1 cellular context compared by ENCODE assay signal in the genomic region with DNA sequence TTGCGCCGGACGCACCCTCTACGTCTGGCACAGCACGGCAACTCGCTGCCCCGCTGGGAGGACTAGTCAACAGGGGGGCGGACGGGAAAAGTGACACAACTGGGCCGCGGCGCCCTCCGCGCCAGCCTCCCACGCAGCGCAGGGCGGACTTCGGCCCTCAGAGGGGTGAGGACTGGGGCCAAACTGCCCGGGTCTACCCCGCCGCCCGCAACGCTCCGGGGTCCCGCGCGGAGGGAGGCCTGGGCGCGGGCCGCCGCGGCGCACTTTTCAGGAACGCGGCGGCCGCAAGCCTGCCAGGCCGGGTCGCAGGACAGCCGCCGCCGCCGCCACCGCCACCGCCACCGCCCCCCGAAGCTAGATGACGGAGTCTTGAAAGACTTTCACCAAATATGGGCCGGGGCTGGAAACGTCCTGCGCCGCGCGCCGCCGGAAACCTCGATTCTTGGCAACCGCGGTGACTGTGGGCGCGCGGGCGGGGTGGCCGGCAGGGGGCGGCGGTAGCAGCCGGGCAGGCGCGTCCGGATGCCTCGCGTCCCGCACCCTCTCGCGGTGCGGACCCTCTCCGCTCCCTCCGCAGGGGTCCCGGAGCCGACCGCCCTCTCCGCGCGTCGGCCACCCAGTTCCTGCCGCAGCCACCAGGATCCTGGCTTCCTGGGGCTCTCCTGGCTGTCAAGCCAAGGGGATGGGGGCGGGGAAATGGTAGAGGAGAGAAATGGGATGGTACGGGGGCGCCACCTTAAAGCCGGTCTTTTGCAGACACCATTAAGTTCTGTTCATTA.
TF ChIP-seq lines count a peak whose summit lies in the region.

No MANE protein-coding gene starts in this region.

TF ChIP-seq in HepG2, 621 proteins besides CTCF, POLR2A, EP300 and RAD21 (continued from another document and continues in another):
- TF ChIP-seq ZSCAN29 (CRISPR knock-in tag; conservative IDR thresholded peaks at IDR 0.05) (0 out of 2 replicates have a peak, but pooled peaks have one; percentile 11), ZNF460 (CRISPR knock-in tag; IDR thresholded peaks at IDR 0.05; ENCODE audit: borderline replicate concordance) (no peak), ZNF589 (CRISPR knock-in tag; conservative IDR thresholded peaks at IDR 0.05) (no peak), CBFB (CRISPR knock-in tag; IDR thresholded peaks at IDR 0.05) (peak; percentile 27; the same call in 1 of the 2 replicates), WIZ (CRISPR knock-in tag; IDR thresholded peaks at IDR 0.05) (no peak), REL (CRISPR knock-in tag; conservative IDR thresholded peaks at IDR 0.05) (no peak), FOXK1 (CRISPR knock-in tag; IDR thresholded peaks at IDR 0.05; ENCODE audit: borderline replicate concordance, low read depth) (no peak; the same call in 1 of the 2 replicates), ZNF749 (CRISPR knock-in tag; IDR thresholded peaks at IDR 0.05; ENCODE audit: borderline replicate concordance) (no peak), NONO (IDR thresholded peaks at IDR 0.05) (no peak), NONO (CRISPR knock-in tag; conservative IDR thresholded peaks at IDR 0.05) (no peak), ZFP36 (IDR thresholded peaks at IDR 0.05; ENCODE audit: borderline replicate concordance, low read depth, low read length, partially characterized antibody) (no peak), SP140L (CRISPR knock-in tag; IDR thresholded peaks at IDR 0.05; ENCODE audit: borderline replicate concordance) (no peak), ZMYM4 (CRISPR knock-in tag; IDR thresholded peaks at IDR 0.05) (no peak), ATRX (CRISPR knock-in tag; IDR thresholded peaks at IDR 0.05; ENCODE audit: borderline replicate concordance) (no peak), ZNF670 (CRISPR knock-in tag; IDR thresholded peaks at IDR 0.05; ENCODE audit: borderline replicate concordance) (0 out of 2 replicates have a peak, but pooled peaks have one; percentile 13), ZNF329 (CRISPR knock-in tag; IDR thresholded peaks at IDR 0.05; ENCODE audit: low read depth) (0 out of 2 replicates have a peak, but pooled peaks have one; percentile 64), ZNF136 (CRISPR knock-in tag; IDR thresholded peaks at IDR 0.05; ENCODE audit: low read depth) (no peak), ZNF816 (CRISPR knock-in tag; IDR thresholded peaks at IDR 0.05; ENCODE audit: borderline replicate concordance) (0 out of 2 replicates have a peak, but pooled peaks have one; percentile 42), ZNF644 (CRISPR knock-in tag; IDR thresholded peaks at IDR 0.05; ENCODE audit: low read depth) (no peak), ZNF160 (CRISPR knock-in tag; IDR thresholded peaks at IDR 0.05) (no peak), ZNF253 (CRISPR knock-in tag; IDR thresholded peaks at IDR 0.05; ENCODE audit: borderline replicate concordance) (no peak), BCL6 (CRISPR knock-in tag; IDR thresholded peaks at IDR 0.05) (no peak), ZBTB8A (CRISPR knock-in tag; IDR thresholded peaks at IDR 0.05; ENCODE audit: borderline replicate concordance, low read depth) (no peak), ZNF230 (CRISPR knock-in tag; IDR thresholded peaks at IDR 0.05) (0 out of 2 replicates have a peak, but pooled peaks have one; percentile 77), KDM5A (IDR thresholded peaks at IDR 0.05; ENCODE audit: borderline replicate concordance, low read length) (no peak), NRL (CRISPR knock-in tag; IDR thresholded peaks at IDR 0.05; ENCODE audit: borderline replicate concordance) (0 out of 2 replicates have a peak, but pooled peaks have one; percentile 21), TEAD3 (CRISPR knock-in tag; optimal IDR thresholded peaks at IDR 0.05; ENCODE audit: borderline replicate concordance) (peak; percentile 42), HCFC1 (IDR thresholded peaks at IDR 0.05; ENCODE audit: low read depth, low read length) (no peak), ATF1 (CRISPR knock-in tag; IDR thresholded peaks at IDR 0.05) (no peak), RNF2 (conservative IDR thresholded peaks at IDR 0.05; ENCODE audit: low read depth) (peak; percentile 70; the same call in 1 of the 2 replicates), ZEB1 (IDR thresholded peaks at IDR 0.05; ENCODE audit: insufficient replicate concordance, low read depth) (no peak), SATB2 (CRISPR knock-in tag; IDR thresholded peaks at IDR 0.05) (no peak), ZNF343 (CRISPR knock-in tag; IDR thresholded peaks at IDR 0.05) (peak; percentile 48; the same call in 1 of the 2 replicates), ATAD3A (CRISPR knock-in tag; IDR thresholded peaks at IDR 0.05) (no peak), ZNF7 (CRISPR knock-in tag; IDR thresholded peaks at IDR 0.05) (no peak), BRCA1 (CRISPR knock-in tag; IDR thresholded peaks at IDR 0.05) (no peak), ZNF747 (CRISPR knock-in tag; IDR thresholded peaks at IDR 0.05; ENCODE audit: borderline replicate concordance) (no peak), ZNF251 (CRISPR knock-in tag; IDR thresholded peaks at IDR 0.05) (no peak), ZNF558 (CRISPR knock-in tag; IDR thresholded peaks at IDR 0.05; ENCODE audit: borderline replicate concordance) (no peak)
- TF ChIP-seq, protein P1, sequence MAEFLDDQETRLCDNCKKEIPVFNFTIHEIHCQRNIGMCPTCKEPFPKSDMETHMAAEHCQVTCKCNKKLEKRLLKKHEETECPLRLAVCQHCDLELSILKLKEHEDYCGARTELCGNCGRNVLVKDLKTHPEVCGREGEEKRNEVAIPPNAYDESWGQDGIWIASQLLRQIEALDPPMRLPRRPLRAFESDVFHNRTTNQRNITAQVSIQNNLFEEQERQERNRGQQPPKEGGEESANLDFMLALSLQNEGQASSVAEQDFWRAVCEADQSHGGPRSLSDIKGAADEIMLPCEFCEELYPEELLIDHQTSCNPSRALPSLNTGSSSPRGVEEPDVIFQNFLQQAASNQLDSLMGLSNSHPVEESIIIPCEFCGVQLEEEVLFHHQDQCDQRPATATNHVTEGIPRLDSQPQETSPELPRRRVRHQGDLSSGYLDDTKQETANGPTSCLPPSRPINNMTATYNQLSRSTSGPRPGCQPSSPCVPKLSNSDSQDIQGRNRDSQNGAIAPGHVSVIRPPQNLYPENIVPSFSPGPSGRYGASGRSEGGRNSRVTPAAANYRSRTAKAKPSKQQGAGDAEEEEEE (CRISPR knock-in tag; IDR thresholded peaks at IDR 0.05; ENCODE audit: borderline replicate concordance), result no peak
- TF ChIP-seq, protein P2, sequence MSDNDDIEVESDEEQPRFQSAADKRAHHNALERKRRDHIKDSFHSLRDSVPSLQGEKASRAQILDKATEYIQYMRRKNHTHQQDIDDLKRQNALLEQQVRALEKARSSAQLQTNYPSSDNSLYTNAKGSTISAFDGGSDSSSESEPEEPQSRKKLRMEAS (IDR thresholded peaks at IDR 0.05), result peak; percentile 59; the same call in 1 of the 2 replicates
- TF ChIP-seq, protein P3, sequence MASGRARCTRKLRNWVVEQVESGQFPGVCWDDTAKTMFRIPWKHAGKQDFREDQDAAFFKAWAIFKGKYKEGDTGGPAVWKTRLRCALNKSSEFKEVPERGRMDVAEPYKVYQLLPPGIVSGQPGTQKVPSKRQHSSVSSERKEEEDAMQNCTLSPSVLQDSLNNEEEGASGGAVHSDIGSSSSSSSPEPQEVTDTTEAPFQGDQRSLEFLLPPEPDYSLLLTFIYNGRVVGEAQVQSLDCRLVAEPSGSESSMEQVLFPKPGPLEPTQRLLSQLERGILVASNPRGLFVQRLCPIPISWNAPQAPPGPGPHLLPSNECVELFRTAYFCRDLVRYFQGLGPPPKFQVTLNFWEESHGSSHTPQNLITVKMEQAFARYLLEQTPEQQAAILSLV (CRISPR knock-in tag; IDR thresholded peaks at IDR 0.05; ENCODE audit: borderline replicate concordance), result 0 out of 2 replicates have a peak, but pooled peaks have one; percentile 38
- TF ChIP-seq, protein P4, sequence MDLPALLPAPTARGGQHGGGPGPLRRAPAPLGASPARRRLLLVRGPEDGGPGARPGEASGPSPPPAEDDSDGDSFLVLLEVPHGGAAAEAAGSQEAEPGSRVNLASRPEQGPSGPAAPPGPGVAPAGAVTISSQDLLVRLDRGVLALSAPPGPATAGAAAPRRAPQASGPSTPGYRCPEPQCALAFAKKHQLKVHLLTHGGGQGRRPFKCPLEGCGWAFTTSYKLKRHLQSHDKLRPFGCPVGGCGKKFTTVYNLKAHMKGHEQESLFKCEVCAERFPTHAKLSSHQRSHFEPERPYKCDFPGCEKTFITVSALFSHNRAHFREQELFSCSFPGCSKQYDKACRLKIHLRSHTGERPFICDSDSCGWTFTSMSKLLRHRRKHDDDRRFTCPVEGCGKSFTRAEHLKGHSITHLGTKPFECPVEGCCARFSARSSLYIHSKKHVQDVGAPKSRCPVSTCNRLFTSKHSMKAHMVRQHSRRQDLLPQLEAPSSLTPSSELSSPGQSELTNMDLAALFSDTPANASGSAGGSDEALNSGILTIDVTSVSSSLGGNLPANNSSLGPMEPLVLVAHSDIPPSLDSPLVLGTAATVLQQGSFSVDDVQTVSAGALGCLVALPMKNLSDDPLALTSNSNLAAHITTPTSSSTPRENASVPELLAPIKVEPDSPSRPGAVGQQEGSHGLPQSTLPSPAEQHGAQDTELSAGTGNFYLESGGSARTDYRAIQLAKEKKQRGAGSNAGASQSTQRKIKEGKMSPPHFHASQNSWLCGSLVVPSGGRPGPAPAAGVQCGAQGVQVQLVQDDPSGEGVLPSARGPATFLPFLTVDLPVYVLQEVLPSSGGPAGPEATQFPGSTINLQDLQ (CRISPR knock-in tag; IDR thresholded peaks at IDR 0.05), result no peak
- TF ChIP-seq, protein P5, sequence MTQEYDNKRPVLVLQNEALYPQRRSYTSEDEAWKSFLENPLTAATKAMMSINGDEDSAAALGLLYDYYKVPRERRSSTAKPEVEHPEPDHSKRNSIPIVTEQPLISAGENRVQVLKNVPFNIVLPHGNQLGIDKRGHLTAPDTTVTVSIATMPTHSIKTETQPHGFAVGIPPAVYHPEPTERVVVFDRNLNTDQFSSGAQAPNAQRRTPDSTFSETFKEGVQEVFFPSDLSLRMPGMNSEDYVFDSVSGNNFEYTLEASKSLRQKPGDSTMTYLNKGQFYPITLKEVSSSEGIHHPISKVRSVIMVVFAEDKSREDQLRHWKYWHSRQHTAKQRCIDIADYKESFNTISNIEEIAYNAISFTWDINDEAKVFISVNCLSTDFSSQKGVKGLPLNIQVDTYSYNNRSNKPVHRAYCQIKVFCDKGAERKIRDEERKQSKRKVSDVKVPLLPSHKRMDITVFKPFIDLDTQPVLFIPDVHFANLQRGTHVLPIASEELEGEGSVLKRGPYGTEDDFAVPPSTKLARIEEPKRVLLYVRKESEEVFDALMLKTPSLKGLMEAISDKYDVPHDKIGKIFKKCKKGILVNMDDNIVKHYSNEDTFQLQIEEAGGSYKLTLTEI (CRISPR knock-in tag; conservative IDR thresholded peaks at IDR 0.05), result no peak
- TF ChIP-seq, protein P6, sequence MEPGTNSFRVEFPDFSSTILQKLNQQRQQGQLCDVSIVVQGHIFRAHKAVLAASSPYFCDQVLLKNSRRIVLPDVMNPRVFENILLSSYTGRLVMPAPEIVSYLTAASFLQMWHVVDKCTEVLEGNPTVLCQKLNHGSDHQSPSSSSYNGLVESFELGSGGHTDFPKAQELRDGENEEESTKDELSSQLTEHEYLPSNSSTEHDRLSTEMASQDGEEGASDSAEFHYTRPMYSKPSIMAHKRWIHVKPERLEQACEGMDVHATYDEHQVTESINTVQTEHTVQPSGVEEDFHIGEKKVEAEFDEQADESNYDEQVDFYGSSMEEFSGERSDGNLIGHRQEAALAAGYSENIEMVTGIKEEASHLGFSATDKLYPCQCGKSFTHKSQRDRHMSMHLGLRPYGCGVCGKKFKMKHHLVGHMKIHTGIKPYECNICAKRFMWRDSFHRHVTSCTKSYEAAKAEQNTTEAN (CRISPR knock-in tag; conservative IDR thresholded peaks at IDR 0.05), result no peak
- TF ChIP-seq, protein P7, sequence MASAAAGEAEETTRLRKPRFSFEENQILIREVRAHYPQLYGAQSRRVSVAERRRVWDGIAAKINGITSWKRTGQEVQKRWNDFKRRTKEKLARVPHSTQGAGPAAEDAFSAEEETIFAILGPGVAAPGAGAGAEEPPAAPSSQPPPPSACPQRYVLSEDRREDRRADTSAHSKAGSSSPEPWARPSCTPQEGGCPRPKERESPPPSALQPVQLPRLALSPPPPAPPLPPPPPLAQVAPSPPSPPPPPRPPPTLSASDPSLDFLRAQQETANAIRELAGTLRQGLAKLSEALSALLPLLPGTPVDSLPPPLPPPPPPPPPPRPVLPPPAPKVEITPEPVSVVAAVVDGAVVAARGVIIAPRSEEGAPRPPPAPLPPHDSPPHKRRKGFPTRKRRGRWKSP (CRISPR knock-in tag; IDR thresholded peaks at IDR 0.05), result no peak; the same call in 1 of the 2 replicates
- TF ChIP-seq, protein P8, sequence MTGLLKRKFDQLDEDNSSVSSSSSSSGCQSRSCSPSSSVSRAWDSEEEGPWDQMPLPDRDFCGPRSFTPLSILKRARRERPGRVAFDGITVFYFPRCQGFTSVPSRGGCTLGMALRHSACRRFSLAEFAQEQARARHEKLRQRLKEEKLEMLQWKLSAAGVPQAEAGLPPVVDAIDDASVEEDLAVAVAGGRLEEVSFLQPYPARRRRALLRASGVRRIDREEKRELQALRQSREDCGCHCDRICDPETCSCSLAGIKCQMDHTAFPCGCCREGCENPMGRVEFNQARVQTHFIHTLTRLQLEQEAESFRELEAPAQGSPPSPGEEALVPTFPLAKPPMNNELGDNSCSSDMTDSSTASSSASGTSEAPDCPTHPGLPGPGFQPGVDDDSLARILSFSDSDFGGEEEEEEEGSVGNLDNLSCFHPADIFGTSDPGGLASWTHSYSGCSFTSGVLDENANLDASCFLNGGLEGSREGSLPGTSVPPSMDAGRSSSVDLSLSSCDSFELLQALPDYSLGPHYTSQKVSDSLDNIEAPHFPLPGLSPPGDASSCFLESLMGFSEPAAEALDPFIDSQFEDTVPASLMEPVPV (CRISPR knock-in tag; IDR thresholded peaks at IDR 0.05), result peak; percentile 13; the same call in 1 of the 2 replicates
